20 cellular contexts compared by ENCODE assay signal in genomic region chr22:49018601-49019000, GRCh38.
A peak's percentile ranks its signal among the peaks of the same experiment; 100 is the strongest.
DNase-seq lines count a peak whose midpoint lies in the region; ATAC-seq and TF ChIP-seq lines count a peak whose summit lies in the region.
"Had no signal": no experiment of that assay in that cellular context is flagged by ENCODE, and none has a peak within 500 bp of the region (broad histone marks: within the 10 kb centered on the region; RNA-seq: fewer than 3 reads in every experiment).

No MANE protein-coding gene starts in this region.

- no peaks in the 10 kb centered on the region for H3K4me1 Mint-ChIP-seq in activated naive CD8-positive, alpha-beta T cell treated with anti-CD3 and anti-CD28 coated beads, Interleukin-2, amount 10 ng/mL, durations not matched to agents 7 days and 5 days
- H3K4me1 Mint-ChIP-seq in activated naive CD8-positive, alpha-beta T cell treated with anti-CD3 and anti-CD28 coated beads, Interleukin-2, amount 50 U/mL, for 24 hours, result no peaks in the 10 kb centered on the region
- H3K4me1 Mint-ChIP-seq in chondrocyte (ENCODE audit: low read depth) (peaks cover 3% of the 10 kb centered on the region), type B pancreatic cell (ENCODE audit: unreplicated experiment) (peaks cover 6% of the 10 kb centered on the region)
- H3K4me1 Mint-ChIP-seq: CD4-positive, alpha-beta memory T cell; central memory CD8-positive, alpha-beta T cell; IgD-negative memory B cell had no signal

- no peaks in the 10 kb centered on the region for H3K9me3 Mint-ChIP-seq in activated naive CD8-positive, alpha-beta T cell treated with anti-CD3 and anti-CD28 coated beads, Interleukin-2, amount 10 ng/mL, durations not matched to agents 7 days and 5 days
- no peaks in the 10 kb centered on the region for H3K9me3 Mint-ChIP-seq in activated naive CD8-positive, alpha-beta T cell treated with anti-CD3 and anti-CD28 coated beads, Interleukin-2, amount 50 U/mL, for 24 hours
- H3K9me3 Mint-ChIP-seq in chondrocyte (ENCODE audit: low read depth), result no peaks in the 10 kb centered on the region
- H3K9me3 Mint-ChIP-seq in type B pancreatic cell, result no peaks in the 10 kb centered on the region
- H3K9me3 Mint-ChIP-seq: central memory CD8-positive, alpha-beta T cell; IgD-negative memory B cell; neural crest cell had no signal

- POLR2A ChIA-PET in activated naive CD8-positive, alpha-beta T cell treated with anti-CD3 and anti-CD28 coated beads, Interleukin-2, amount 10 ng/mL, durations not matched to agents 7 days and 5 days (lab: Charles Lee), result no interaction called here

- H3K27ac Mint-ChIP-seq in activated naive CD8-positive, alpha-beta T cell treated with anti-CD3 and anti-CD28 coated beads, Interleukin-2, amount 10 ng/mL, durations not matched to agents 7 days and 5 days, result no peak overlapping the region
- no peak overlapping the region for H3K27ac Mint-ChIP-seq in activated naive CD8-positive, alpha-beta T cell treated with anti-CD3 and anti-CD28 coated beads, Interleukin-2, amount 50 U/mL, for 24 hours
- H3K27ac Mint-ChIP-seq in chondrocyte (ENCODE audit: unreplicated experiment) (no peak overlapping the region), type B pancreatic cell (no peak overlapping the region)
- H3K27ac Mint-ChIP-seq: activated naive CD8-positive, alpha-beta T cell; CD4-positive, alpha-beta memory T cell; IgD-negative memory B cell had no signal

- no peaks in the 10 kb centered on the region for H3K27me3 Mint-ChIP-seq in activated naive CD8-positive, alpha-beta T cell treated with anti-CD3 and anti-CD28 coated beads, Interleukin-2, amount 10 ng/mL, durations not matched to agents 7 days and 5 days
- H3K27me3 Mint-ChIP-seq in activated naive CD8-positive, alpha-beta T cell treated with anti-CD3 and anti-CD28 coated beads, Interleukin-2, amount 50 U/mL, for 24 hours, result no peaks in the 10 kb centered on the region
- H3K27me3 Mint-ChIP-seq in chondrocyte (ENCODE audit: low read depth) (no peaks in the 10 kb centered on the region), type B pancreatic cell (peaks cover 3% of the 10 kb centered on the region)
- H3K27me3 Mint-ChIP-seq: activated naive CD8-positive, alpha-beta T cell; CD4-positive, alpha-beta memory T cell had no signal

- peak; percentile 7 for DNase-seq in activated naive CD8-positive, alpha-beta T cell treated with anti-CD3 and anti-CD28 coated beads, Interleukin-2, amount 10 ng/mL, durations not matched to agents 7 days and 5 days
- DNase-seq in activated naive CD8-positive, alpha-beta T cell treated with anti-CD3 and anti-CD28 coated beads, Interleukin-2, amount 50 U/mL, for 24 hours, result no peak
- DNase-seq in chondrocyte (ENCODE audit: low spot score), result peak; percentile 56
- peak; percentile 81 for DNase-seq in mesenteric fat pad (ENCODE audit: low spot score)
- DNase-seq in type B pancreatic cell (ENCODE audit: extremely low spot score, unreplicated experiment), result peak; percentile 52
- DNase-seq in germinal center (ENCODE audit: low spot score), result no peak
- DNase-seq in NCI-H69 (lab: John Stamatoyannopoulos, UW), result no peak
- DNase-seq: activated CD4-positive, alpha-beta T cell treated with anti-CD3 and anti-CD28 coated beads for 4 hours; CD4-positive, alpha-beta memory T cell; NCI-H1092; NCI-H1694 treated with DMSO at 0.1 percent for 48 hours; NCI-H510A; NK-92 treated with Interleukin-12 subunit alpha and Interleukin-12 subunit beta, amount 100 ng/mL, for 24 hours; SIG-M5; stimulated activated naive CD4-positive, alpha-beta T cell treated with Interleukin-2 at 50 U/mL for 16 hours had no signal

- no peaks in the 10 kb centered on the region for H3K36me3 Mint-ChIP-seq in activated naive CD8-positive, alpha-beta T cell treated with anti-CD3 and anti-CD28 coated beads, Interleukin-2, amount 10 ng/mL, durations not matched to agents 7 days and 5 days
- no peaks in the 10 kb centered on the region for H3K36me3 Mint-ChIP-seq in activated naive CD8-positive, alpha-beta T cell treated with anti-CD3 and anti-CD28 coated beads, Interleukin-2, amount 50 U/mL, for 24 hours (ENCODE audit: low read depth)
- H3K36me3 Mint-ChIP-seq in chondrocyte (ENCODE audit: low read depth), result no peaks in the 10 kb centered on the region
- no peaks in the 10 kb centered on the region for H3K36me3 Mint-ChIP-seq in type B pancreatic cell
- H3K36me3 Mint-ChIP-seq: activated naive CD8-positive, alpha-beta T cell; CD4-positive, alpha-beta memory T cell; IgD-negative memory B cell had no signal

- H3K4me3 Mint-ChIP-seq in activated naive CD8-positive, alpha-beta T cell treated with anti-CD3 and anti-CD28 coated beads, Interleukin-2, amount 10 ng/mL, durations not matched to agents 7 days and 5 days, result no peak overlapping the region
- no peak overlapping the region for H3K4me3 Mint-ChIP-seq in activated naive CD8-positive, alpha-beta T cell treated with anti-CD3 and anti-CD28 coated beads, Interleukin-2, amount 50 U/mL, for 24 hours
- no peak overlapping the region for H3K4me3 Mint-ChIP-seq in chondrocyte (ENCODE audit: unreplicated experiment)
- no peak overlapping the region for H3K4me3 Mint-ChIP-seq in type B pancreatic cell
- H3K4me3 Mint-ChIP-seq: activated naive CD8-positive, alpha-beta T cell; CD4-positive, alpha-beta memory T cell; central memory CD8-positive, alpha-beta T cell; IgD-negative memory B cell; neural crest cell had no signal

- ATAC-seq in activated naive CD8-positive, alpha-beta T cell treated with anti-CD3 and anti-CD28 coated beads, Interleukin-2, amount 10 ng/mL, durations not matched to agents 7 days and 5 days (ENCODE audit: low read depth), result no peak
- ATAC-seq in activated naive CD8-positive, alpha-beta T cell treated with anti-CD3 and anti-CD28 coated beads, Interleukin-2, amount 50 U/mL, for 24 hours, result no peak
- no peak for ATAC-seq in GM21515 (IDR thresholded peaks at IDR 0.05; ENCODE audit: unreplicated experiment)

- no peak for TF ChIP-seq CTCF in chondrocyte (IDR thresholded peaks at IDR 0.05)
- no peak for TF ChIP-seq CTCF in type B pancreatic cell (conservative IDR thresholded peaks at IDR 0.05)

Comparison
In these comparisons a context has a peak if more than half of its experiments do, and no peak if none do; other contexts are left out.
1. DNase-seq: peak in activated naive CD8-positive, alpha-beta T cell treated with anti-CD3 and anti-CD28 coated beads, Interleukin-2, amount 10 ng/mL, durations not matched to agents 7 days and 5 days (single experiment), chondrocyte (single experiment), mesenteric fat pad (single experiment) and type B pancreatic cell (single experiment); none in activated naive CD8-positive, alpha-beta T cell treated with anti-CD3 and anti-CD28 coated beads, Interleukin-2, amount 50 U/mL, for 24 hours (single experiment), germinal center (single experiment) and NCI-H69 (single experiment).